ENCODE assay signal across 12 cellular contexts in genomic region chr13:102854675-102855074, GRCh38. TPM values are rescaled to one million over a fixed set of nuclear protein-coding genes. Genes with fewer than 3 reads are reported as not detected.
DNase-seq lines count a peak whose midpoint lies in the region; ATAC-seq and TF ChIP-seq lines count a peak whose summit lies in the region.
"Had no signal": no experiment of that assay in that cellular context is flagged by ENCODE, and none has a peak within 500 bp of the region (broad histone marks: within the 10 kb centered on the region; RNA-seq: fewer than 3 reads in every experiment).

No MANE protein-coding gene starts in this region.

- TF ChIP-seq CTCF in natural killer cell (IDR thresholded peaks at IDR 0.05), result no peak

- CTCF ChIA-PET in activated CD4-positive, alpha-beta T cell treated with anti-CD3 and anti-CD28 coated beads, Interleukin-2, amount 10 ng/mL, durations not matched to agents 7 days and 5 days (lab: Charles Lee), result interaction anchor here (0.5 to 2.1 kb wide), 3 partner anchors 16 to 112 kb away, joined by 3 to 7 read pairs (median 4); no protein-coding TSS in a partner anchor

- intact Hi-C loops in natural killer cell (cut with micrococcal nuclease), result no loop called here

- H3K9me3 Mint-ChIP-seq in activated CD4-positive, alpha-beta T cell treated with anti-CD3 and anti-CD28 coated beads, Interleukin-2, amount 10 ng/mL, durations not matched to agents 7 days and 5 days, result no peaks in the 10 kb centered on the region
- no peaks in the 10 kb centered on the region for H3K9me3 Mint-ChIP-seq in natural killer cell

- H3K4me1 Mint-ChIP-seq in activated CD4-positive, alpha-beta T cell treated with anti-CD3 and anti-CD28 coated beads, Interleukin-2, amount 10 ng/mL, durations not matched to agents 7 days and 5 days, result peaks cover 44% of the 10 kb centered on the region
- H3K4me1 Mint-ChIP-seq in natural killer cell, result peaks cover 39 to 48% of the 10 kb centered on the region in 2 donors

- peaks cover 46% of the 10 kb centered on the region for H3K36me3 Mint-ChIP-seq in activated CD4-positive, alpha-beta T cell treated with anti-CD3 and anti-CD28 coated beads, Interleukin-2, amount 10 ng/mL, durations not matched to agents 7 days and 5 days (ENCODE audit: low read depth)
- H3K36me3 Mint-ChIP-seq in natural killer cell, result peaks cover 27% of the 10 kb centered on the region

- DNase-seq in activated CD4-positive, alpha-beta T cell treated with anti-CD3 and anti-CD28 coated beads, Interleukin-2, amount 10 ng/mL, durations not matched to agents 7 days and 5 days, result peak; percentile 50
- DNase-seq in activated CD4-positive, alpha-beta T cell treated with anti-CD3 and anti-CD28 coated beads for 1 hour, result no peak
- DNase-seq in UCSD-AML1 (lab: John Stamatoyannopoulos, UW; ENCODE audit: unreplicated experiment), result peak; percentile 16
- DNase-seq in natural killer cell, result no peak
- no peak for DNase-seq in NCI-H1694 (lab: John Stamatoyannopoulos, UW)
- DNase-seq in NCI-H446 treated with DMSO at 0.1 percent for 48 hours (lab: John Stamatoyannopoulos, UW), result no peak
- DNase-seq in NCI-H748 treated with DMSO at 0.1 percent for 48 hours (lab: John Stamatoyannopoulos, UW), result no peak
- DNase-seq: activated CD4-positive, alpha-beta T cell treated with anti-CD3 and anti-CD28 coated beads, Interleukin-2, amount 50 U/mL, for 48 hours; effector CD4-positive, alpha-beta T cell; NCI-H1417 had no signal

- H3K4me3 Mint-ChIP-seq in activated CD4-positive, alpha-beta T cell treated with anti-CD3 and anti-CD28 coated beads, Interleukin-2, amount 10 ng/mL, durations not matched to agents 7 days and 5 days, result peak overlapping the region; percentile 36
- H3K4me3 Mint-ChIP-seq in natural killer cell, result peak overlapping the region; percentile 26

- ATAC-seq in GM21576 (IDR thresholded peaks at IDR 0.05; ENCODE audit: unreplicated experiment) (peak; percentile 74), natural killer cell (peak; percentile 55 to 82 (median 72))
- ATAC-seq: HepG2 had no signal

- POLR2A ChIA-PET in activated CD4-positive, alpha-beta T cell treated with anti-CD3 and anti-CD28 coated beads, Interleukin-2, amount 10 ng/mL, durations not matched to agents 7 days and 5 days (lab: Charles Lee), result interaction anchor here (0.6 kb wide), 1 partner anchor 64 kb away, joined by 3 read pairs; no protein-coding TSS in a partner anchor

- H3K27ac Mint-ChIP-seq in activated CD4-positive, alpha-beta T cell treated with anti-CD3 and anti-CD28 coated beads, Interleukin-2, amount 10 ng/mL, durations not matched to agents 7 days and 5 days, result peak overlapping the region; percentile 85
- peak overlapping the region; percentile 78 to 88 for H3K27ac Mint-ChIP-seq in natural killer cell

- no peaks in the 10 kb centered on the region for H3K27me3 Mint-ChIP-seq in activated CD4-positive, alpha-beta T cell treated with anti-CD3 and anti-CD28 coated beads, Interleukin-2, amount 10 ng/mL, durations not matched to agents 7 days and 5 days
- no peaks in the 10 kb centered on the region for H3K27me3 Mint-ChIP-seq in natural killer cell (ENCODE audit: low read depth in 2 of 2)

RNA-seq across cellular contexts. Expression of gene ERCC5, which starts 8.8 kb away (rescaled TPM):
- total RNA-seq in activated CD4-positive, alpha-beta T cell treated with anti-CD3 and anti-CD28 coated beads, Interleukin-2, amount 10 ng/mL, durations not matched to agents 7 days and 5 days, result 10 to 100 TPM; 92.6 to 94.9 TPM
- 100 to 1,000 TPM; 110 to 127 (median 126) TPM for total RNA-seq in natural killer cell

RNA-seq across cellular contexts. Expression of gene BIVM, which starts 55.8 kb away (rescaled TPM):
- 10 to 100 TPM; 21.3 to 24.2 TPM for total RNA-seq in activated CD4-positive, alpha-beta T cell treated with anti-CD3 and anti-CD28 coated beads, Interleukin-2, amount 10 ng/mL, durations not matched to agents 7 days and 5 days
- 10 to 100 TPM; 16.7 to 31.6 (median 21.2) TPM for total RNA-seq in natural killer cell

RNA-seq across cellular contexts. Expression of gene POGLUT2, which starts 55.9 kb away (rescaled TPM):
- total RNA-seq in activated CD4-positive, alpha-beta T cell treated with anti-CD3 and anti-CD28 coated beads, Interleukin-2, amount 10 ng/mL, durations not matched to agents 7 days and 5 days, result 1 to 10 TPM; 6.8 to 7.6 TPM
- 1 to 10 TPM in 1 of 3 donors, under 1 TPM in 2; 0.28 to 5.1 (median 0.53) TPM for total RNA-seq in natural killer cell

Comparison
In these comparisons a context has a peak if more than half of its experiments do, and no peak if none do; other contexts are left out.
1. DNase-seq: peak in activated CD4-positive, alpha-beta T cell treated with anti-CD3 and anti-CD28 coated beads, Interleukin-2, amount 10 ng/mL, durations not matched to agents 7 days and 5 days (single experiment) and UCSD-AML1 (single experiment); none in activated CD4-positive, alpha-beta T cell treated with anti-CD3 and anti-CD28 coated beads for 1 hour (single experiment), natural killer cell (single experiment), NCI-H1694 (single experiment), NCI-H446 treated with DMSO at 0.1 percent for 48 hours (single experiment) and NCI-H748 treated with DMSO at 0.1 percent for 48 hours (single experiment).